In the genomic region with DNA sequence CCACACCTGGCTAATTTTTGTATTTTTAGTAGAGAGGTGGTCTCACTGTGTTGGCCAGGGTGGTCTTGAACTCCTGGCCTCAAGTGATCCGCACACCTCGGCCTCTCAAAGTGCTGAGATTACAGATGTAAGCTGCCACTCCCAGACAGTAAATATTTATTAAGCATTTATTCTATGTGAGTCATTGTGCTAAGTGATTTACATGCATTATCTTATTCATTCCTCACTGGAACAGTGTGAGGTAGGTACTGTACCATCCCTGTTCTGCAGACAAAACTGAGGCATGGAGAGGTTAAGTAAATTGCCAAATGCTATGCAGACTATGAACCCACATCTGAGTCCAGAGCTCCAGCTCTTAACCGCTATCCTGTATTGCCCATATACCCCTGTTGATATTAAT, we compare ENCODE assay signal across 30 cellular contexts.
"Had no signal": no experiment of that assay in that cellular context is flagged by ENCODE, and none has a peak within 500 bp of the region (broad histone marks: within the 10 kb centered on the region; RNA-seq: fewer than 3 reads in every experiment).

No MANE protein-coding gene starts in this region.

- H3K27me3 ChIP-seq: ascending aorta, breast epithelium, dorsolateral prefrontal cortex, esophagus squamous epithelium, gastroesophageal sphincter, heart right ventricle had no signal

- H3K27me3 Mint-ChIP-seq: activated CD4-positive, alpha-beta memory T cell treated with anti-CD3 and anti-CD28 coated beads, Interleukin-2, amount 10 ng/mL, durations not matched to agents 7 days and 5 days; activated CD4-positive, alpha-beta T cell treated with anti-CD3 and anti-CD28 coated beads, Interleukin-2, amount 10 ng/mL, durations not matched to agents 7 days and 5 days; activated naive CD4-positive, alpha-beta T cell treated with anti-CD3 and anti-CD28 coated beads, Interleukin-2, amount 10 ng/mL, durations not matched to agents 7 days and 5 days; activated naive CD8-positive, alpha-beta T cell treated with anti-CD3 and anti-CD28 coated beads, Interleukin-2, amount 10 ng/mL, durations not matched to agents 7 days and 5 days; activated T-cell treated with anti-CD3 and anti-CD28 coated beads, Interleukin-2, amount 50 U/mL, for 24 hours; brain; central memory CD8-positive, alpha-beta T cell; dendritic cell treated with granulocyte-macrophage colony-stimulating factor and Interleukin-4, amounts not matched to agents 40 ng/mL and 50 ng/mL, for 4 days had no signal

- H3K27ac ChIP-seq: breast epithelium, coronary artery, esophagus squamous epithelium, gastroesophageal sphincter had no signal

- H3K36me3 ChIP-seq: breast epithelium had no signal

- ATAC-seq: activated naive CD4-positive, alpha-beta T cell treated with anti-CD3 and anti-CD28 coated beads, Interleukin-2, amount 50 U/mL, for 72 hours; activated T-cell treated with anti-CD3 and anti-CD28 coated beads, Interleukin-2, amount 50 U/mL, for 72 hours; gastroesophageal sphincter; heart right ventricle had no signal

- H3K9me3 ChIP-seq: ascending aorta, breast epithelium, esophagus squamous epithelium, gastroesophageal sphincter, heart right ventricle had no signal

- H3K9me3 Mint-ChIP-seq: activated CD4-positive, alpha-beta memory T cell treated with anti-CD3 and anti-CD28 coated beads, Interleukin-2, amount 10 ng/mL, durations not matched to agents 7 days and 5 days; activated CD4-positive, alpha-beta T cell treated with anti-CD3 and anti-CD28 coated beads, Interleukin-2, amount 10 ng/mL, durations not matched to agents 7 days and 5 days; activated naive CD4-positive, alpha-beta T cell treated with anti-CD3 and anti-CD28 coated beads, Interleukin-2, amount 10 ng/mL, durations not matched to agents 7 days and 5 days; activated naive CD4-positive, alpha-beta T cell treated with anti-CD3 and anti-CD28 coated beads, Interleukin-2, amount 50 U/mL, for 72 hours; activated naive CD8-positive, alpha-beta T cell treated with anti-CD3 and anti-CD28 coated beads, Interleukin-2, amount 10 ng/mL, durations not matched to agents 7 days and 5 days; activated T-cell treated with anti-CD3 and anti-CD28 coated beads, Interleukin-2, amount 50 U/mL, for 24 hours; activated T-cell treated with anti-CD3 and anti-CD28 coated beads, Interleukin-2, amount 50 U/mL, for 72 hours; brain; central memory CD8-positive, alpha-beta T cell; dendritic cell treated with granulocyte-macrophage colony-stimulating factor and Interleukin-4, amounts not matched to agents 40 ng/mL and 50 ng/mL, for 4 days; endodermal cell had no signal

- DNase-seq: activated CD4-positive, alpha-beta memory T cell treated with anti-CD3 and anti-CD28 coated beads, Interleukin-2, amount 10 ng/mL, durations not matched to agents 7 days and 5 days; activated CD4-positive, alpha-beta T cell treated with anti-CD3 and anti-CD28 coated beads for 1 hour; activated CD4-positive, alpha-beta T cell treated with anti-CD3 and anti-CD28 coated beads for 4 hours; activated CD4-positive, alpha-beta T cell treated with anti-CD3 and anti-CD28 coated beads, Interleukin-2, amount 10 ng/mL, durations not matched to agents 7 days and 5 days; activated CD4-positive, alpha-beta T cell treated with anti-CD3 and anti-CD28 coated beads, Interleukin-2, amount 50 U/mL, for 4 hours; activated CD4-positive, CD25-positive, alpha-beta regulatory T cell; activated CD8-positive, alpha-beta memory T cell treated with anti-CD3 and anti-CD28 coated beads, Interleukin-2, amount 50 U/mL, for 48 hours; activated gamma-delta T cell; activated naive CD4-positive, alpha-beta T cell; activated naive CD4-positive, alpha-beta T cell treated with anti-CD3 and anti-CD28 coated beads, Interleukin-2, amount 10 ng/mL, durations not matched to agents 7 days and 5 days; activated naive CD8-positive, alpha-beta T cell treated with anti-CD3 and anti-CD28 coated beads, Interleukin-2, amount 10 ng/mL, durations not matched to agents 7 days and 5 days; activated T-cell treated with anti-CD3 and anti-CD28 coated beads for 4 hours; activated T-cell treated with anti-CD3 and anti-CD28 coated beads, Interleukin-2, amount 50 U/mL, for 24 hours; activated T-cell treated with anti-CD3 and anti-CD28 coated beads, Interleukin-2, amount 50 U/mL, for 72 hours; dorsolateral prefrontal cortex; effector memory CD4-positive, alpha-beta T cell; endodermal cell; erythroblast; esophagus squamous epithelium; foreskin melanocyte; heart right ventricle; T-helper 2 cell had no signal

- H3K27ac Mint-ChIP-seq: activated CD4-positive, alpha-beta memory T cell treated with anti-CD3 and anti-CD28 coated beads, Interleukin-2, amount 10 ng/mL, durations not matched to agents 7 days and 5 days; activated CD4-positive, alpha-beta T cell treated with anti-CD3 and anti-CD28 coated beads, Interleukin-2, amount 10 ng/mL, durations not matched to agents 7 days and 5 days; activated naive CD4-positive, alpha-beta T cell treated with anti-CD3 and anti-CD28 coated beads, Interleukin-2, amount 10 ng/mL, durations not matched to agents 7 days and 5 days; activated naive CD8-positive, alpha-beta T cell treated with anti-CD3 and anti-CD28 coated beads, Interleukin-2, amount 10 ng/mL, durations not matched to agents 7 days and 5 days; activated T-cell treated with anti-CD3 and anti-CD28 coated beads, Interleukin-2, amount 50 U/mL, for 24 hours; brain; dendritic cell treated with granulocyte-macrophage colony-stimulating factor and Interleukin-4, amounts not matched to agents 40 ng/mL and 50 ng/mL, for 4 days; endodermal cell had no signal

- H3K4me3 ChIP-seq: ascending aorta, breast epithelium, coronary artery, dorsolateral prefrontal cortex, esophagus squamous epithelium, gastroesophageal sphincter, heart right ventricle had no signal

- H3K4me3 Mint-ChIP-seq: activated CD4-positive, alpha-beta memory T cell treated with anti-CD3 and anti-CD28 coated beads, Interleukin-2, amount 10 ng/mL, durations not matched to agents 7 days and 5 days; activated CD4-positive, alpha-beta T cell treated with anti-CD3 and anti-CD28 coated beads, Interleukin-2, amount 10 ng/mL, durations not matched to agents 7 days and 5 days; activated naive CD4-positive, alpha-beta T cell treated with anti-CD3 and anti-CD28 coated beads, Interleukin-2, amount 10 ng/mL, durations not matched to agents 7 days and 5 days; activated naive CD8-positive, alpha-beta T cell treated with anti-CD3 and anti-CD28 coated beads, Interleukin-2, amount 10 ng/mL, durations not matched to agents 7 days and 5 days; activated T-cell treated with anti-CD3 and anti-CD28 coated beads, Interleukin-2, amount 50 U/mL, for 24 hours; activated T-cell treated with anti-CD3 and anti-CD28 coated beads, Interleukin-2, amount 50 U/mL, for 72 hours; brain; central memory CD8-positive, alpha-beta T cell; dendritic cell treated with granulocyte-macrophage colony-stimulating factor and Interleukin-4, amounts not matched to agents 40 ng/mL and 50 ng/mL, for 4 days; endodermal cell had no signal

- H3K4me1 ChIP-seq: esophagus squamous epithelium had no signal
